1 cellular context compared by ENCODE assay signal in genomic region chr3:14371573-14372474, GRCh38.
TF ChIP-seq lines count a peak whose summit lies in the region.

No MANE protein-coding gene starts in this region.

TF ChIP-seq in HepG2, 621 proteins besides CTCF, POLR2A, EP300 and RAD21 (continued from another document):
- TF ChIP-seq SNAPC2 (CRISPR knock-in tag; IDR thresholded peaks at IDR 0.05) (no peak), ZNF576 (CRISPR knock-in tag; IDR thresholded peaks at IDR 0.05) (no peak), ATF7 (IDR thresholded peaks at IDR 0.05) (peak; percentile 54; the same call in 1 of the 2 replicates), ATF7 (CRISPR knock-in tag; IDR thresholded peaks at IDR 0.05) (no peak), ISL2 (CRISPR knock-in tag; IDR thresholded peaks at IDR 0.05) (no peak), MAFF (IDR thresholded peaks at IDR 0.05; ENCODE audit: low read depth, low read length) (no peak), REXO4 (CRISPR knock-in tag; IDR thresholded peaks at IDR 0.05; ENCODE audit: borderline replicate concordance) (no peak), HMG20A (CRISPR knock-in tag; IDR thresholded peaks at IDR 0.05; ENCODE audit: borderline replicate concordance) (no peak), THAP11 (CRISPR knock-in tag; IDR thresholded peaks at IDR 0.05) (no peak), IRF9 (CRISPR knock-in tag; IDR thresholded peaks at IDR 0.05; ENCODE audit: borderline replicate concordance) (no peak), ELF1 (CRISPR knock-in tag; IDR thresholded peaks at IDR 0.05) (peak; percentile 75), ARID5B (CRISPR knock-in tag; IDR thresholded peaks at IDR 0.05) (peak; percentile 33; the same call in 1 of the 2 replicates)
